In the genomic region with DNA sequence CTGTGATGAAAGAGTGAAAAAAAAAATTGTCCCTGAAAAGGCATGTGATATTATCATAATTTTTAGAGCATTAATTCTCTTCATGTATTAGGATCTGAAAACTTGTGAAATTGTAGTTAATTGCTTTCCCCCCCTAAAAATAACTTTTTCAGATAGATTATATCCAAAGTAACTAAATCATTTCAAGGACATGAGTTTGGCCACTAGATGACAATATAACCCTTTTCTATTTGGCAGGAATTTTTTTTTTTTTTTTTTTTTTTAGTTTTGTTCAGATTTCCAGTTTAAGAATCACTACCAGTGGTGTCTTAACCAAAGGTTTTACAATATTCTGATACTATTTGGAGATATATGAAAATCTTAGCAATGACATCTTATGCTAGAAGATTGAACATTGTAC, we compare ENCODE assay signal across 19 cellular contexts.
DNase-seq lines count a peak whose midpoint lies in the region; ATAC-seq and TF ChIP-seq lines count a peak whose summit lies in the region.
"Had no signal": no experiment of that assay in that cellular context is flagged by ENCODE, and none has a peak within 500 bp of the region (broad histone marks: within the 10 kb centered on the region; RNA-seq: fewer than 3 reads in every experiment).

No MANE protein-coding gene starts in this region.

- peaks cover 6% of the 10 kb centered on the region for H3K27me3 Mint-ChIP-seq in neural crest cell (ENCODE audit: low read depth)
- no peaks in the 10 kb centered on the region for H3K27me3 Mint-ChIP-seq in activated naive CD8-positive, alpha-beta T cell treated with anti-CD3 and anti-CD28 coated beads, Interleukin-2, amount 50 U/mL, for 24 hours
- H3K27me3 Mint-ChIP-seq: stimulated activated naive CD8-positive, alpha-beta T cell treated with anti-CD3 and anti-CD28 coated beads, Interleukin-15, Interleukin-2, amounts not matched to agents 100 ng/mL and 50 ng/mL, for 24 hours had no signal

- TF ChIP-seq RAD21 in Ishikawa (IDR thresholded peaks at IDR 0.05; ENCODE audit: low read depth), result peak; percentile 37

- peak; percentile 34 for TF ChIP-seq CTCF in neural crest cell (conservative IDR thresholded peaks at IDR 0.05)

- TF ChIP-seq EP300 in Ishikawa (IDR thresholded peaks at IDR 0.05; ENCODE audit: borderline replicate concordance), result no peak

- H3K4me1 Mint-ChIP-seq in neural crest cell, result no peaks in the 10 kb centered on the region
- no peaks in the 10 kb centered on the region for H3K4me1 Mint-ChIP-seq in activated naive CD8-positive, alpha-beta T cell treated with anti-CD3 and anti-CD28 coated beads, Interleukin-2, amount 50 U/mL, for 24 hours

- in situ Hi-C loops in SK-MEL-5 (cut with HindIII; ENCODE audit: low pct_unique_long_range_greater_than_20kb, low sequenced_read_pairs), result no loop called here

- ATAC-seq in activated naive CD8-positive, alpha-beta T cell treated with anti-CD3 and anti-CD28 coated beads, Interleukin-2, amount 50 U/mL, for 24 hours, result no peak
- ATAC-seq in GM19467 (IDR thresholded peaks at IDR 0.05; ENCODE audit: unreplicated experiment) (no peak), HG03378 (IDR thresholded peaks at IDR 0.05; ENCODE audit: unreplicated experiment) (no peak)
- ATAC-seq: left ventricle myocardium superior, psoas muscle had no signal

- H3K27ac Mint-ChIP-seq in neural crest cell (ENCODE audit: unreplicated experiment), result no peak overlapping the region
- H3K27ac Mint-ChIP-seq in activated naive CD8-positive, alpha-beta T cell treated with anti-CD3 and anti-CD28 coated beads, Interleukin-2, amount 50 U/mL, for 24 hours, result no peak overlapping the region
- H3K27ac Mint-ChIP-seq: stimulated activated naive CD8-positive, alpha-beta T cell treated with anti-CD3 and anti-CD28 coated beads, Interleukin-15, Interleukin-2, amounts not matched to agents 100 ng/mL and 50 ng/mL, for 24 hours had no signal

- H3K9me3 Mint-ChIP-seq in neural crest cell, result no peaks in the 10 kb centered on the region
- peaks cover 12% of the 10 kb centered on the region for H3K9me3 Mint-ChIP-seq in activated naive CD8-positive, alpha-beta T cell treated with anti-CD3 and anti-CD28 coated beads, Interleukin-2, amount 50 U/mL, for 24 hours
- H3K9me3 Mint-ChIP-seq: stimulated activated naive CD8-positive, alpha-beta T cell treated with anti-CD3 and anti-CD28 coated beads, Interleukin-15, Interleukin-2, amounts not matched to agents 100 ng/mL and 50 ng/mL, for 24 hours had no signal

- H3K36me3 Mint-ChIP-seq in neural crest cell (ENCODE audit: low read depth), result no peaks in the 10 kb centered on the region
- no peaks in the 10 kb centered on the region for H3K36me3 Mint-ChIP-seq in activated naive CD8-positive, alpha-beta T cell treated with anti-CD3 and anti-CD28 coated beads, Interleukin-2, amount 50 U/mL, for 24 hours (ENCODE audit: low read depth)

- H3K4me3 Mint-ChIP-seq in neural crest cell, result no peak overlapping the region
- no peak overlapping the region for H3K4me3 Mint-ChIP-seq in activated naive CD8-positive, alpha-beta T cell treated with anti-CD3 and anti-CD28 coated beads, Interleukin-2, amount 50 U/mL, for 24 hours
- H3K4me3 Mint-ChIP-seq: stimulated activated naive CD8-positive, alpha-beta T cell treated with anti-CD3 and anti-CD28 coated beads, Interleukin-15, Interleukin-2, amounts not matched to agents 100 ng/mL and 50 ng/mL, for 24 hours had no signal

- peak; percentile 2 for DNase-seq in DMS 273 (lab: John Stamatoyannopoulos, UW; ENCODE audit: unreplicated experiment)
- DNase-seq in DMS 273 treated with DMSO at 0.1 percent for 48 hours (lab: John Stamatoyannopoulos, UW), result no peak
- peak; percentile 41 for DNase-seq in SK-MEL-5 (ENCODE audit: low read depth, low spot score)
- DNase-seq in neural crest cell (ENCODE audit: low read depth, low spot score), result no peak
- no peak for DNase-seq in activated naive CD8-positive, alpha-beta T cell treated with anti-CD3 and anti-CD28 coated beads, Interleukin-2, amount 50 U/mL, for 24 hours
- DNase-seq: 8988T; activated CD4-positive, alpha-beta T cell treated with anti-CD3 and anti-CD28 coated beads, Interleukin-2, amount 50 U/mL, for 4 hours; activated effector memory CD4-positive, alpha-beta T cell treated with anti-CD3 and anti-CD28 coated beads, Interleukin-2, amount 50 U/mL, for 16 hours; left ventricle myocardium superior; NCI-H1105; NCI-H2081 treated with DMSO at 0.1 percent for 48 hours; NCI-H524; psoas muscle; stimulated activated CD4-positive, alpha-beta T cell treated with anti-CD3 and anti-CD28 coated beads, Interleukin-4, amount 100 ng/mL, for 24 hours; transverse colon had no signal

TF ChIP-seq in Ishikawa, 13 proteins besides CTCF, POLR2A, EP300 and RAD21:
- TF ChIP-seq CEBPB (IDR thresholded peaks at IDR 0.05) (no peak), NFIC (IDR thresholded peaks at IDR 0.05) (no peak), TEAD4 (IDR thresholded peaks at IDR 0.05) (no peak), TAF1 (IDR thresholded peaks at IDR 0.05; ENCODE audit: low read depth) (no peak), ZBTB7A (IDR thresholded peaks at IDR 0.05; ENCODE audit: low read depth) (no peak), EGR1 (IDR thresholded peaks at IDR 0.05) (no peak)
- TF ChIP-seq, protein P1, sequence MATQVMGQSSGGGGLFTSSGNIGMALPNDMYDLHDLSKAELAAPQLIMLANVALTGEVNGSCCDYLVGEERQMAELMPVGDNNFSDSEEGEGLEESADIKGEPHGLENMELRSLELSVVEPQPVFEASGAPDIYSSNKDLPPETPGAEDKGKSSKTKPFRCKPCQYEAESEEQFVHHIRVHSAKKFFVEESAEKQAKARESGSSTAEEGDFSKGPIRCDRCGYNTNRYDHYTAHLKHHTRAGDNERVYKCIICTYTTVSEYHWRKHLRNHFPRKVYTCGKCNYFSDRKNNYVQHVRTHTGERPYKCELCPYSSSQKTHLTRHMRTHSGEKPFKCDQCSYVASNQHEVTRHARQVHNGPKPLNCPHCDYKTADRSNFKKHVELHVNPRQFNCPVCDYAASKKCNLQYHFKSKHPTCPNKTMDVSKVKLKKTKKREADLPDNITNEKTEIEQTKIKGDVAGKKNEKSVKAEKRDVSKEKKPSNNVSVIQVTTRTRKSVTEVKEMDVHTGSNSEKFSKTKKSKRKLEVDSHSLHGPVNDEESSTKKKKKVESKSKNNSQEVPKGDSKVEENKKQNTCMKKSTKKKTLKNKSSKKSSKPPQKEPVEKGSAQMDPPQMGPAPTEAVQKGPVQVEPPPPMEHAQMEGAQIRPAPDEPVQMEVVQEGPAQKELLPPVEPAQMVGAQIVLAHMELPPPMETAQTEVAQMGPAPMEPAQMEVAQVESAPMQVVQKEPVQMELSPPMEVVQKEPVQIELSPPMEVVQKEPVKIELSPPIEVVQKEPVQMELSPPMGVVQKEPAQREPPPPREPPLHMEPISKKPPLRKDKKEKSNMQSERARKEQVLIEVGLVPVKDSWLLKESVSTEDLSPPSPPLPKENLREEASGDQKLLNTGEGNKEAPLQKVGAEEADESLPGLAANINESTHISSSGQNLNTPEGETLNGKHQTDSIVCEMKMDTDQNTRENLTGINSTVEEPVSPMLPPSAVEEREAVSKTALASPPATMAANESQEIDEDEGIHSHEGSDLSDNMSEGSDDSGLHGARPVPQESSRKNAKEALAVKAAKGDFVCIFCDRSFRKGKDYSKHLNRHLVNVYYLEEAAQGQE (IDR thresholded peaks at IDR 0.05; ENCODE audit: low read depth), result no peak
- TF ChIP-seq, protein P2, sequence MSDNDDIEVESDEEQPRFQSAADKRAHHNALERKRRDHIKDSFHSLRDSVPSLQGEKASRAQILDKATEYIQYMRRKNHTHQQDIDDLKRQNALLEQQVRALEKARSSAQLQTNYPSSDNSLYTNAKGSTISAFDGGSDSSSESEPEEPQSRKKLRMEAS (IDR thresholded peaks at IDR 0.05), result no peak
TF ChIP-seq in Ishikawa: peak in this region for 0.

Comparison
In these comparisons a context has a peak if more than half of its experiments do, and no peak if none do; other contexts are left out.
1. DNase-seq: peak in DMS 273 (single experiment) and SK-MEL-5 (single experiment); none in DMS 273 treated with DMSO at 0.1 percent for 48 hours (single experiment), neural crest cell (single experiment) and activated naive CD8-positive, alpha-beta T cell treated with anti-CD3 and anti-CD28 coated beads, Interleukin-2, amount 50 U/mL, for 24 hours (single experiment).